Comparison of ENCODE assay signal across 8 cellular contexts in genomic region chr20:45407783-45408645, GRCh38. TPM values are rescaled to one million over a fixed set of nuclear protein-coding genes. Genes with fewer than 3 reads are reported as not detected.
DNase-seq lines count a peak whose midpoint lies in the region; ATAC-seq, FAIRE-seq and TF ChIP-seq lines count a peak whose summit lies in the region.

Gene DBNDD2, plus strand, starts transcription at chr20:45408289. Its CDS starts 179 bp downstream, at chr20:45408468.

- no peak within 1 kb of the TSS for H2BK20ac ChIP-seq in H1 (ENCODE audit: low read length)

- H3K4ac ChIP-seq in H1 (replicated peaks; ENCODE audit: insufficient read length, low read depth, low read length), result peak within 1 kb of the TSS; percentile 40

- WGBS in H1 (ENCODE audit: extremely low coverage in 1 of 2, insufficient coverage in 1 of 2, insufficient read length in 1 of 2, insufficient replicate concordance in 2 of 2, low coverage in 1 of 2, low lambda C conversion rate in 2 of 2, missing lambda C conversion rate in 1 of 2), 2 experiments, result 90% methylated on average over 21 of the region's 21 CpGs; no CpG with 5 or more reads in 1 of the 2 experiments
- 88 to 96% methylated on average over 16 to 17 of the region's 21 CpGs for WGBS in mesodermal cell (ENCODE audit: insufficient coverage in 2 of 2), 2 experiments
- 94% methylated on average over 21 of the region's 21 CpGs for whole genome bisulfite sequencing in thymus

- peak within 1 kb of the TSS; percentile 77 to 98 for H3K4me2 ChIP-seq in H1 (ENCODE audit: insufficient read depth in 1 of 2, low read depth in 2 of 2, low read length in 2 of 2)

- H3K14ac ChIP-seq in H1 (ENCODE audit: insufficient read length), result no peak within 1 kb of the TSS

- H3K27ac ChIP-seq in H1 (ENCODE audit: low read depth, low read length), result no peak within 1 kb of the TSS
- H3K27ac ChIP-seq in mesodermal cell (ENCODE audit: low read depth, low read length, severe bottlenecking), result no peak within 1 kb of the TSS
- H3K27ac ChIP-seq in thymus (ENCODE audit: low read depth), result peak within 1 kb of the TSS; percentile 82

- no peak within 1 kb of the TSS for H2BK120ac ChIP-seq in H1 (replicated peaks; ENCODE audit: low read depth, low read length)

- no peak for TF ChIP-seq POLR2A in H1 (IDR thresholded peaks at IDR 0.05; ENCODE audit: control extremely low read depth in 1 of 2, low read depth in 2 of 2, low read length in 2 of 2)

- H2AK5ac ChIP-seq in H1 (ENCODE audit: low read depth, low read length), result no peak within 1 kb of the TSS

- H3K4me3 ChIP-seq in AG04449 (ENCODE audit: low read depth, low read length) (peak within 1 kb of the TSS; percentile 66), H1 (ENCODE audit: extremely low read depth in 1 of 4, insufficient read depth in 2 of 4, low read depth in 3 of 4, low read length in 4 of 4) (peak within 1 kb of the TSS; percentile 82 to 86 (median 84)), mesodermal cell (ENCODE audit: extremely low read depth, insufficient read depth, low read length, poor library complexity, severe bottlenecking) (peak within 1 kb of the TSS; percentile 62), thymus (ENCODE audit: low read length) (peak within 1 kb of the TSS; percentile 77)

- H3K79me2 ChIP-seq in H1 (ENCODE audit: control insufficient read depth in 1 of 2, insufficient read depth in 2 of 2, low read length in 2 of 2), result peaks cover 0 to 9% of the 10 kb centered on the region in 2 experiments; a peak in 1 of 4 replicates

- no peak for TF ChIP-seq RAD21 in H1 (IDR thresholded peaks at IDR 0.05 in 1 of 2, conservative IDR thresholded peaks at IDR 0.05 in 1 of 2; ENCODE audit: low read depth in 2 of 2, low read length in 2 of 2)

- peak within 1 kb of the TSS; percentile 92; the same call in 1 of the 2 replicates for H4K8ac ChIP-seq in H1 (ENCODE audit: extremely low read depth, insufficient read depth, low read length)

- no peak for TF ChIP-seq EP300 in H1 (IDR thresholded peaks at IDR 0.05; ENCODE audit: borderline replicate concordance in 1 of 2, low read depth in 2 of 2, low read length in 2 of 2)

- CTCF ChIA-PET in AG04449 (lab: Yijun Ruan, JAX) (interaction anchor here (0.9 to 4.0 kb wide), 9 partner anchors 8 to 114 kb away, joined by 3 to 21 read pairs (median 5); partner anchors contain the start of genes PIGT and SYS1), H1 (lab: Charles Lee; ENCODE audit: partially characterized antibody) (interaction anchor here (0.5 to 12.6 kb wide), 17 partner anchors 8 to 363 kb away, joined by 3 to 127 read pairs (median 3); partner anchors contain the start of genes PIGT, SYS1 and TP53TG5)

- no peak for ATAC-seq in HG02571 (IDR thresholded peaks at IDR 0.05; ENCODE audit: unreplicated experiment)

- no peaks in the 10 kb centered on the region for H3K79me1 ChIP-seq in H1 (ENCODE audit: low read depth, low read length)

- peaks cover 5 to 15% (median 13%) of the 10 kb centered on the region in 4 experiments for H3K36me3 ChIP-seq in H1 (ENCODE audit: control insufficient read depth in 2 of 4, insufficient read depth in 4 of 4, low read length in 3 of 4)
- peaks cover 6% of the 10 kb centered on the region for H3K36me3 ChIP-seq in mesodermal cell (ENCODE audit: control insufficient read depth, insufficient read depth, low read length)
- no peaks in the 10 kb centered on the region for H3K36me3 ChIP-seq in thymus (ENCODE audit: control insufficient read depth, insufficient read depth)

- no peak within 1 kb of the TSS for H3K56ac ChIP-seq in H1 (replicated peaks; ENCODE audit: insufficient read length, low read depth, low read length)

- H2BK12ac ChIP-seq in H1 (ENCODE audit: low read depth, low read length), result peak within 1 kb of the TSS; percentile 80

- H2BK5ac ChIP-seq in H1 (ENCODE audit: low read depth, low read length), result peak within 1 kb of the TSS; percentile 40; the same call in 1 of the 2 replicates

- H3K4me1 ChIP-seq in H1 (replicated peaks in 1 of 4; ENCODE audit: control insufficient read depth in 3 of 4, insufficient read depth in 4 of 4, low read length in 3 of 4) (peaks cover 0 to 8% (median 3%) of the 10 kb centered on the region in 4 experiments; a peak in 4 of 7 replicates), mesodermal cell (ENCODE audit: control insufficient read depth, insufficient read depth, low read length, poor library complexity, severe bottlenecking) (peaks cover 3% of the 10 kb centered on the region), thymus (ENCODE audit: control insufficient read depth, insufficient read depth, low read length) (peaks cover 4% of the 10 kb centered on the region)

- H2AFZ ChIP-seq in H1 (ENCODE audit: low read length), result no peak within 1 kb of the TSS

- H3K23me2 ChIP-seq in H1 (ENCODE audit: low read depth, low read length), result peaks cover 21% of the 10 kb centered on the region

- H2BK15ac ChIP-seq in H1 (ENCODE audit: low read length), result 0 out of 2 replicates have a peak within 1 kb of the TSS, but pooled peaks have one; percentile 19

- peak within 1 kb of the TSS in 3 of 4 experiments; percentile 26 to 86 (median 65); a peak in 5 of 7 replicates for H3K9ac ChIP-seq in H1 (replicated peaks in 1 of 4; ENCODE audit: extremely low read depth in 1 of 4, low read depth in 3 of 4, low read length in 3 of 4)

- H3K9me3 ChIP-seq in H1 (ENCODE audit: insufficient read depth in 2 of 2, low read depth in 1 of 2, low read length in 1 of 2), result no peaks in the 10 kb centered on the region
- H3K9me3 ChIP-seq in mesodermal cell (ENCODE audit: control insufficient read depth, low read length), result no peaks in the 10 kb centered on the region
- no peaks in the 10 kb centered on the region for H3K9me3 ChIP-seq in thymus (ENCODE audit: control insufficient read depth)

- H3K18ac ChIP-seq in H1 (ENCODE audit: extremely low read depth, low read length), result peak within 1 kb of the TSS; percentile 80

- DNase-seq in AG04449 (ENCODE audit: low read depth, low spot score) (no peak), RPMI7951 (ENCODE audit: low read depth) (no peak), H1 (ENCODE audit: low read depth in 1 of 2, low spot score in 2 of 2) (no peak), COLO829 (ENCODE audit: low spot score) (no peak)
- no peak for DNase-seq in activated CD4-positive, CD25-positive, alpha-beta regulatory T cell treated with anti-CD3 and anti-CD28 coated beads, Interleukin-2, amount 50 U/mL, for 72 hours

- TF ChIP-seq CTCF in AG04449 (IDR thresholded peaks at IDR 0.05; ENCODE audit: insufficient read depth, low read length, missing control alignments) (no peak), H1 (IDR thresholded peaks at IDR 0.05; ENCODE audit: control extremely low read depth in 1 of 3, insufficient read depth in 1 of 3, low read depth in 1 of 3, low read length in 3 of 3) (no peak)

- peaks cover 4 to 5% of the 10 kb centered on the region in 2 experiments for H4K20me1 ChIP-seq in H1 (replicated peaks in 1 of 2; ENCODE audit: control insufficient read depth in 1 of 2, insufficient read depth in 2 of 2, low read length in 2 of 2)

- H3K23ac ChIP-seq in H1 (ENCODE audit: insufficient read length), result no peak within 1 kb of the TSS

- FAIRE-seq in H1 (lab: Jason Lieb, UNC), result no peak

- H3K27me3 ChIP-seq in H1 (replicated peaks in 1 of 4; ENCODE audit: control insufficient read depth in 3 of 4, extremely low read depth in 1 of 4, insufficient read depth in 3 of 4, low read length in 3 of 4) (peaks cover 2 to 20% (median 10%) of the 10 kb centered on the region in 4 experiments; a peak in 6 of 7 replicates), thymus (ENCODE audit: control insufficient read depth, insufficient read depth) (peaks cover 8% of the 10 kb centered on the region)

- no peak within 1 kb of the TSS for H4K91ac ChIP-seq in H1 (replicated peaks; ENCODE audit: insufficient read length, low read length)

- no peak within 1 kb of the TSS for H4K5ac ChIP-seq in H1 (ENCODE audit: insufficient read length, low read depth, low read length)

- POLR2A ChIA-PET in AG04449 (lab: Yijun Ruan, JAX) (interaction anchor here (1.9 to 2.1 kb wide), 2 partner anchors 45 to 60 kb away, joined by 6 to 9 read pairs; partner anchors contain the start of genes SDC4 and SYS1), H1 (lab: Charles Lee; ENCODE audit: partially characterized antibody) (interaction anchor here (0.8 to 5.7 kb wide), 14 partner anchors 10 to 303 kb away, joined by 3 to 71 read pairs (median 4); partner anchors contain the start of genes PIGT and SYS1)

TF ChIP-seq in H1, 55 proteins besides CTCF, POLR2A, EP300 and RAD21:
- TF ChIP-seq HDAC6 (IDR thresholded peaks at IDR 0.05; ENCODE audit: low read depth, low read length) (no peak), SUZ12 (IDR thresholded peaks at IDR 0.05; ENCODE audit: low read length) (no peak), SAP30 (IDR thresholded peaks at IDR 0.05; ENCODE audit: insufficient read depth, insufficient replicate concordance, low read length) (no peak), SRF (IDR thresholded peaks at IDR 0.05; ENCODE audit: low read depth, low read length) (no peak), CBX5 (IDR thresholded peaks at IDR 0.05; ENCODE audit: low read depth, low read length) (no peak), JUND (IDR thresholded peaks at IDR 0.05; ENCODE audit: low read length) (no peak), BCL11A (IDR thresholded peaks at IDR 0.05; ENCODE audit: low read depth in 2 of 2, low read length in 2 of 2) (no peak), RXRA (IDR thresholded peaks at IDR 0.05; ENCODE audit: insufficient read depth, low read depth, low read length) (no peak), TAF1 (IDR thresholded peaks at IDR 0.05; ENCODE audit: low read depth, low read length) (no peak), TAF7 (optimal IDR thresholded peaks at IDR 0.05; ENCODE audit: borderline replicate concordance, low read depth, low read length) (no peak), SP1 (IDR thresholded peaks at IDR 0.05; ENCODE audit: low read depth, low read length) (no peak), CEBPB (IDR thresholded peaks at IDR 0.05; ENCODE audit: low read depth, low read length) (no peak), CBX8 (IDR thresholded peaks at IDR 0.05; ENCODE audit: borderline replicate concordance, low read depth, low read length) (no peak), SIX5 (IDR thresholded peaks at IDR 0.05; ENCODE audit: low read depth, low read length) (no peak)

RNA-seq across cellular contexts. Expression of gene DBNDD2, which starts in this region (rescaled TPM):
- total RNA-seq in RPMI7951 (2014; rRNA removed; shearing (Covaris generic)), result 10.1 and 12.5 TPM in 2 replicates
- 50.1 and 55.8 TPM in 2 replicates for total RNA-seq in H1 (2021; fragmentation: NEBNext Ultra II Directional; extraction: Animal tissue kit (Norgen Biotek cat#: 25700))
- polyA plus RNA-seq in H1 (2011; rRNA removed) (95.5 and 96.3 TPM in 2 replicates), thymus (54.2 TPM)
- 85.0 TPM for polyA plus RNA-seq in H1 (2011; cell fraction: cytosol; rRNA removed)
- polyA plus RNA-seq in H1 (2011; cell fraction: nucleus; rRNA removed), result 66.6 TPM
- 48.7 to 57.4 TPM (median 52.4 TPM) in 4 replicates for polyA plus RNA-seq in H1 (2012, experiment 1 of 2)
- 63.4 TPM for polyA plus RNA-seq in H1 (2012, experiment 2 of 2)
- polyA plus RNA-seq in H1 (2013, experiment 1 of 2), result 42.3 TPM
- 39.7 TPM for polyA plus RNA-seq in H1 (2013, experiment 2 of 2)
- 44.8 and 54.0 TPM in 2 replicates for polyA minus RNA-seq in H1 (2011; rRNA and poly(A)+ RNA removed)
- 20.8 TPM for polyA minus RNA-seq in H1 (2011; cell fraction: cytosol; rRNA and poly(A)+ RNA removed)
- polyA minus RNA-seq in H1 (2011; cell fraction: nucleus; rRNA and poly(A)+ RNA removed), result 23.7 TPM
- 15.0 TPM for polyA plus RNA-seq in mesodermal cell (2013, experiment 1 of 2)
- 12.0 TPM for polyA plus RNA-seq in mesodermal cell (2013, experiment 2 of 2)
